Comparison of ENCODE assay signal across 18 cellular contexts in the genomic region with DNA sequence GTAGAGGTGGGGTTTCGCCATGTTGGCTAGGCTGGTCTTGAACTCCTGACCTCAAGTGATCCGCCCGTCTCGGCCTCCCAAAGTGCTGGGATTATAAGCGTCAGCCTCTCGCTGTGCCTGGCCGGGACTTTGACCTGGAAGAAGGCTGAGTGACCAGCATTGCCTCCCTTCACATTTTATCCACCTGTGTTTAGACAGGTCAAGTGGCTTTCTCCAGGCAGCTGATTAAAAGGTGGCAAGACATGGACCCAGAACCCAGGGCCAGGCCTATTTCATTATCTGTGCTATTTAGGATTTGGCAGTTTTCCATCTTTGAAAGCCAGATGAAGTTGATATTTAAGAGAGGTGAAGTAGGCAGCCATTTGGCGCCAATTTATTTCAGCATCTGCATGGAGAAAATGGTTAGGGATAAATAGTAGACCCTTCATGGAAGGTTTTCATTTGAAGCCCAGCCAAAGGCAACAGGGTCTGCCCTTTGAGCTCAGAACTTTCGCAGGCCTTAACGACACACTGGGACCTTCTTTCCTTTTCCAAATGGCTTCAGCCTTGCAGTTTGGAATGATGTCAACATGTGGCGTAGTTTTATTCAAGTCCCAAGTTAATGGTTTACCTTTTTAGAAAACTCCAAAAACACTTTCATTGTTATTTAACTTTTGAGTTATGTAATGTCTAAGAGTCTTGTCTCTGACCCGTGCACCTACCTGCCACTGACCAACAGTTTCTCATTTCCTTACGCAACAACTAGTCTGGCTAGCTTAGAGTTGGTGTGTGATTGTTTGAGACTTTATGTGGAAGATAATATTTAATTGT.
"Had no signal": no experiment of that assay in that cellular context is flagged by ENCODE, and none has a peak within 500 bp of the region (broad histone marks: within the 10 kb centered on the region; RNA-seq: fewer than 3 reads in every experiment).

No MANE protein-coding gene starts in this region.

- H3K4me3 ChIP-seq: tibial artery had no signal

- H3K9me3 ChIP-seq: tibial artery had no signal

- H3K27ac Mint-ChIP-seq: activated CD4-positive, alpha-beta memory T cell treated with anti-CD3 and anti-CD28 coated beads, Interleukin-2, amount 10 ng/mL, durations not matched to agents 7 days and 5 days; activated naive CD8-positive, alpha-beta T cell treated with anti-CD3 and anti-CD28 coated beads for 36 hours; activated T-cell treated with anti-CD3 and anti-CD28 coated beads, Interleukin-2, amount 50 U/mL, for 72 hours; dendritic cell treated with granulocyte-macrophage colony-stimulating factor and Interleukin-4, amounts not matched to agents 40 ng/mL and 50 ng/mL, for 4 days; endodermal cell; immature natural killer cell; naive thymus-derived CD4-positive, alpha-beta T cell; stimulated activated effector memory CD8-positive, alpha-beta T cell treated with anti-CD3 and anti-CD28 coated beads, Interleukin-12 subunit alpha, Interleukin-12 subunit beta, amount 100 ng/mL, for 72 hours; T-helper 17 cell had no signal

- H3K9me3 Mint-ChIP-seq: activated CD4-positive, alpha-beta memory T cell treated with anti-CD3 and anti-CD28 coated beads, Interleukin-2, amount 10 ng/mL, durations not matched to agents 7 days and 5 days; activated naive CD8-positive, alpha-beta T cell treated with anti-CD3 and anti-CD28 coated beads for 36 hours; activated T-cell treated with anti-CD3 and anti-CD28 coated beads, Interleukin-2, amount 50 U/mL, for 72 hours; dendritic cell treated with granulocyte-macrophage colony-stimulating factor and Interleukin-4, amounts not matched to agents 40 ng/mL and 50 ng/mL, for 4 days; endodermal cell; stimulated activated effector memory CD8-positive, alpha-beta T cell treated with anti-CD3 and anti-CD28 coated beads, Interleukin-12 subunit alpha, Interleukin-12 subunit beta, amount 100 ng/mL, for 72 hours had no signal

- H3K36me3 Mint-ChIP-seq: activated naive CD8-positive, alpha-beta T cell treated with anti-CD3 and anti-CD28 coated beads for 36 hours; stimulated activated effector memory CD8-positive, alpha-beta T cell treated with anti-CD3 and anti-CD28 coated beads, Interleukin-12 subunit alpha, Interleukin-12 subunit beta, amount 100 ng/mL, for 72 hours had no signal

- ATAC-seq: activated T-cell treated with anti-CD3 and anti-CD28 coated beads, Interleukin-2, amount 50 U/mL, for 72 hours; left ventricle myocardium superior; naive thymus-derived CD4-positive, alpha-beta T cell; right cardiac atrium; stimulated activated effector memory CD8-positive, alpha-beta T cell treated with anti-CD3 and anti-CD28 coated beads, Interleukin-12 subunit alpha, Interleukin-12 subunit beta, amount 100 ng/mL, for 72 hours; T-helper 17 cell had no signal

- DNase-seq: activated CD4-positive, alpha-beta memory T cell treated with anti-CD3 and anti-CD28 coated beads, Interleukin-2, amount 10 ng/mL, durations not matched to agents 7 days and 5 days; activated CD4-positive, CD25-positive, alpha-beta regulatory T cell; activated gamma-delta T cell treated with Interleukin-2 at 50 U/mL for 16 hours; activated naive CD8-positive, alpha-beta T cell treated with anti-CD3 and anti-CD28 coated beads for 36 hours; activated T-cell treated with anti-CD3 and anti-CD28 coated beads, Interleukin-2, amount 50 U/mL, for 72 hours; cerebellar nuclear complex; endodermal cell; glutamatergic neuron; immature natural killer cell; left ventricle myocardium superior; midbrain; naive thymus-derived CD4-positive, alpha-beta T cell; posterior cingulate gyrus; right cardiac atrium; T-helper 17 cell; tibial artery had no signal

- H3K27ac ChIP-seq: tibial artery had no signal

- H3K4me1 Mint-ChIP-seq: activated CD4-positive, alpha-beta memory T cell treated with anti-CD3 and anti-CD28 coated beads, Interleukin-2, amount 10 ng/mL, durations not matched to agents 7 days and 5 days; activated naive CD8-positive, alpha-beta T cell treated with anti-CD3 and anti-CD28 coated beads for 36 hours; immature natural killer cell; stimulated activated effector memory CD8-positive, alpha-beta T cell treated with anti-CD3 and anti-CD28 coated beads, Interleukin-12 subunit alpha, Interleukin-12 subunit beta, amount 100 ng/mL, for 72 hours had no signal

- H3K4me3 Mint-ChIP-seq: activated CD4-positive, alpha-beta memory T cell treated with anti-CD3 and anti-CD28 coated beads, Interleukin-2, amount 10 ng/mL, durations not matched to agents 7 days and 5 days; activated naive CD8-positive, alpha-beta T cell treated with anti-CD3 and anti-CD28 coated beads for 36 hours; activated T-cell treated with anti-CD3 and anti-CD28 coated beads, Interleukin-2, amount 50 U/mL, for 72 hours; dendritic cell treated with granulocyte-macrophage colony-stimulating factor and Interleukin-4, amounts not matched to agents 40 ng/mL and 50 ng/mL, for 4 days; endodermal cell; immature natural killer cell; naive thymus-derived CD4-positive, alpha-beta T cell; stimulated activated effector memory CD8-positive, alpha-beta T cell treated with anti-CD3 and anti-CD28 coated beads, Interleukin-12 subunit alpha, Interleukin-12 subunit beta, amount 100 ng/mL, for 72 hours; T-helper 17 cell had no signal

- H3K27me3 Mint-ChIP-seq: activated CD4-positive, alpha-beta memory T cell treated with anti-CD3 and anti-CD28 coated beads, Interleukin-2, amount 10 ng/mL, durations not matched to agents 7 days and 5 days; dendritic cell treated with granulocyte-macrophage colony-stimulating factor and Interleukin-4, amounts not matched to agents 40 ng/mL and 50 ng/mL, for 4 days had no signal

- H3K27me3 ChIP-seq: tibial artery had no signal

- H3K36me3 ChIP-seq: tibial artery had no signal
